Comparison of ENCODE assay signal across 1 cellular context in genomic region chr7:128865996-128866877, GRCh38.
TF ChIP-seq lines count a peak whose summit lies in the region.

No MANE protein-coding gene starts in this region.

TF ChIP-seq in H1, 55 proteins besides CTCF, POLR2A, EP300 and RAD21:
- TF ChIP-seq FOSL1 (IDR thresholded peaks at IDR 0.05; ENCODE audit: insufficient read depth, low read depth, low read length) (no peak), HDAC6 (IDR thresholded peaks at IDR 0.05; ENCODE audit: low read depth, low read length) (no peak)
